In the genomic region with DNA sequence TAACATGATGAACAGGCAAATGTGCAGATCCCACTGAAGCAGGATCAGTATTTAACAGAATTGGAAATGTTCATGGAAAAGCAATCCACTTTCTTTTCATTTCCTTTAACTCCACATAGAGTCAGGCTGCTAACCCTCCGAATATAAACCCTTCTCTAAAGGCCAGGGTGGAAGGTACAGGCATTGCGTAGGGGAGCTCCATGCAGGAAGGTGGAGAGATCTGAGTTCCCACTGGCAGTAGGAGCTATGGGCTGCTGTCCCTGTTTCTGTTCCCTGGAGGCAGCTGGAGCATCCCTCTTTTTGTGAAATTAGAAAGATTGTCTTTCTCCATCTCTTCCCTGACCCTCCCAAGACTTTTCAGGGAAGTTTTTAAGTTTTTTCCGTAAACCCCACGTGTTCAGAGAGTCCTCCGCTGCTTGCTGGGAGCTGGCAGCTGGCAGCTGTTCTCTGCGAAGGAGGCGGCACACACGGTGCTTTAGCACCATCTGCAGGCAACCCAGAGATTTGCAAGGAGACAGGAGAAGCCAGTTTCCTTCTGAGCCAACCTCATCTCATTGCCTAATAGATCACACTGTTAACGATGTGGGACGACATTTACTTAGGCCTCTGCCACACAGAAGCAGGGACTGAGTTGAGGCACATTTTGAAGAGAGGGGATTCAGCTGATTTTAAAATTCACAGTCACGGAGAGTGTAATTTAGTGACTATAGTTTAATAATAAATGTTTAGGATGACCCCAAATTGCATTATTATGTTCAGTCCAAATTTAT, we compare ENCODE assay signal across 8 cellular contexts. TPM values are rescaled to one million over a fixed set of nuclear protein-coding genes. Genes with fewer than 3 reads are reported as not detected.
A peak's percentile ranks its signal among the peaks of the same experiment; 100 is the strongest.
DNase-seq lines count a peak whose midpoint lies in the region; ATAC-seq and TF ChIP-seq lines count a peak whose summit lies in the region.

No MANE protein-coding gene starts in this region.

- H3K27me3 Mint-ChIP-seq in dendritic cell treated with granulocyte-macrophage colony-stimulating factor and Interleukin-4, amounts not matched to agents 40 ng/mL and 50 ng/mL, for 4 days = no peaks in the 10 kb centered on the region

- H3K4me3 ChIP-seq in liver (ENCODE audit: low read depth in 1 of 3, low read length in 3 of 3) = peak overlapping the region in 1 of 3 donors; percentile 34

- H3K9ac ChIP-seq in liver (ENCODE audit: low read depth in 1 of 2, low read length in 2 of 2) = peak overlapping the region in 1 of 2 donors; percentile 27

- H3K9me3 Mint-ChIP-seq in dendritic cell treated with granulocyte-macrophage colony-stimulating factor and Interleukin-4, amounts not matched to agents 40 ng/mL and 50 ng/mL, for 4 days = no peaks in the 10 kb centered on the region

- peaks cover 0 to 12% (median 8%) of the 10 kb centered on the region in 4 donors for H3K36me3 ChIP-seq in liver (ENCODE audit: control insufficient read depth in 4 of 4, insufficient read depth in 3 of 4, low read depth in 1 of 4, low read length in 3 of 4)

- TF ChIP-seq CTCF in C4-2B (conservative IDR thresholded peaks at IDR 0.05) (peak; percentile 98), liver (IDR thresholded peaks at IDR 0.05; ENCODE audit: low read depth, low read length, missing input control) (peak; percentile 98)

- H3K9me3 ChIP-seq in liver (ENCODE audit: control insufficient read depth in 4 of 4, low read length in 3 of 4) = no peaks in the 10 kb centered on the region

- TF ChIP-seq RAD21 in liver (IDR thresholded peaks at IDR 0.05) = peak; percentile 100

- intact Hi-C loops in dendritic cell treated with granulocyte-macrophage colony-stimulating factor and Interleukin-4, amounts not matched to agents 40 ng/mL and 50 ng/mL, for 4 days (cut with micrococcal nuclease) = loop anchor here (1.0 to 2.0 kb wide), 2 partner anchors 61 to 1019 kb away; no protein-coding TSS in a partner anchor

- peaks cover 0 to 5% (median 2%) of the 10 kb centered on the region in 4 donors for H3K4me1 ChIP-seq in liver (ENCODE audit: control insufficient read depth in 4 of 4, insufficient read depth in 4 of 4, low read length in 3 of 4)

- peak; percentile 39 to 77 for DNase-seq in NCI-H524 (lab: John Stamatoyannopoulos, UW)
- DNase-seq in activated CD4-positive, alpha-beta T cell treated with anti-CD3 and anti-CD28 coated beads for 48 hours = peak; percentile 79
- DNase-seq in stimulated activated CD4-positive, alpha-beta T cell treated with anti-CD3 and anti-CD28 coated beads, Interleukin-4, amount 100 ng/mL, for 24 hours = peak; percentile 71

- 7% methylated on average over 11 of the region's 11 CpGs for WGBS in liver

- H3K4me1 Mint-ChIP-seq in dendritic cell treated with granulocyte-macrophage colony-stimulating factor and Interleukin-4, amounts not matched to agents 40 ng/mL and 50 ng/mL, for 4 days (ENCODE audit: low read depth) = peaks cover 16% of the 10 kb centered on the region

- peak; percentile 62 for ATAC-seq in GM19324 (IDR thresholded peaks at IDR 0.05; ENCODE audit: low FRiP score, unreplicated experiment)
- ATAC-seq in HG03457 (IDR thresholded peaks at IDR 0.05; ENCODE audit: unreplicated experiment) = peak; percentile 87

- H3K36me3 Mint-ChIP-seq in dendritic cell treated with granulocyte-macrophage colony-stimulating factor and Interleukin-4, amounts not matched to agents 40 ng/mL and 50 ng/mL, for 4 days (ENCODE audit: low read depth) = no peaks in the 10 kb centered on the region

- peak overlapping the region; percentile 61 for H3K4me3 Mint-ChIP-seq in dendritic cell treated with granulocyte-macrophage colony-stimulating factor and Interleukin-4, amounts not matched to agents 40 ng/mL and 50 ng/mL, for 4 days

- H3K27ac ChIP-seq in C4-2B (no peak overlapping the region), liver (ENCODE audit: low read depth in 1 of 2, low read length in 2 of 2) (peak overlapping the region; percentile 61 to 76)

- H3K27ac Mint-ChIP-seq in dendritic cell treated with granulocyte-macrophage colony-stimulating factor and Interleukin-4, amounts not matched to agents 40 ng/mL and 50 ng/mL, for 4 days = peak overlapping the region; percentile 42

- H3K27me3 ChIP-seq in liver (ENCODE audit: control insufficient read depth in 4 of 4, insufficient read depth in 4 of 4, low read length in 3 of 4) = no peaks in the 10 kb centered on the region

TF ChIP-seq in liver, 16 proteins besides CTCF, POLR2A, EP300 and RAD21:
- TF ChIP-seq JUND (IDR thresholded peaks at IDR 0.05) (peak in 1 of 2 donors; percentile 39), SP1 (IDR thresholded peaks at IDR 0.05) (no peak), MAX (IDR thresholded peaks at IDR 0.05) (peak; percentile 84), ZBTB33 (IDR thresholded peaks at IDR 0.05) (no peak), HNF4A (conservative IDR thresholded peaks at IDR 0.05) (peak; percentile 10 to 40), FOXA2 (IDR thresholded peaks at IDR 0.05) (no peak), HNF4G (IDR thresholded peaks at IDR 0.05) (no peak), NR2F2 (IDR thresholded peaks at IDR 0.05) (peak; percentile 23), GABPA (IDR thresholded peaks at IDR 0.05 in 1 of 2, conservative IDR thresholded peaks at IDR 0.05 in 1 of 2) (no peak), TAF1 (conservative IDR thresholded peaks at IDR 0.05) (no peak), FOXA1 (IDR thresholded peaks at IDR 0.05) (no peak), RXRA (IDR thresholded peaks at IDR 0.05) (peak; percentile 29 to 42), ATF3 (IDR thresholded peaks at IDR 0.05) (no peak), REST (IDR thresholded peaks at IDR 0.05) (no peak), EGR1 (IDR thresholded peaks at IDR 0.05; ENCODE audit: low read depth in 2 of 2) (no peak), YY1 (IDR thresholded peaks at IDR 0.05) (peak; percentile 23)

RNA-seq across cellular contexts. Expression of gene HOOK1, which starts 55.4 kb away (rescaled TPM):
- 10 to 100 TPM; 24.7 to 33.4 TPM for total RNA-seq in liver
- polyA plus RNA-seq in liver = 10 to 100 TPM; 10.3 TPM
